ENCODE assay signal across 8 cellular contexts in genomic region chr7:28926871-28927597, GRCh38. TPM values are rescaled to one million over a fixed set of nuclear protein-coding genes. Genes with fewer than 3 reads are reported as not detected.
DNase-seq lines count a peak whose midpoint lies in the region; ATAC-seq and TF ChIP-seq lines count a peak whose summit lies in the region.

No MANE protein-coding gene starts in this region.

- TF ChIP-seq POLR2A in esophagus squamous epithelium (IDR thresholded peaks at IDR 0.05): no peak

- H3K4me1 ChIP-seq in OCI-LY3 (ENCODE audit: low read length) (peaks cover 5% of the 10 kb centered on the region), esophagus squamous epithelium (peaks cover 3 to 21% (median 12%) of the 10 kb centered on the region in 3 donors), muscle layer of duodenum (ENCODE audit: control insufficient read depth in 1 of 2, insufficient read depth in 2 of 2, low read length in 2 of 2) (peaks cover 10% of the 10 kb centered on the region in 2 donors)

- peak; percentile 97 for DNase-seq in DMS53 (lab: John Stamatoyannopoulos, UW)
- peak; percentile 20 for DNase-seq in activated T-cell treated with anti-CD3 and anti-CD28 coated beads for 4 hours
- peak; percentile 14 for DNase-seq in esophagus squamous epithelium (lab: John Stamatoyannopoulos, UW)
- peak; percentile 47 to 52 for DNase-seq in stimulated activated naive CD8-positive, alpha-beta T cell treated with anti-CD3 and anti-CD28 coated beads, Interleukin-15, amount 100 ng/mL, for 72 hours

- H3K27me3 Mint-ChIP-seq in IgD-negative memory B cell: peaks cover 6% of the 10 kb centered on the region
- peaks cover 12% of the 10 kb centered on the region for H3K27me3 Mint-ChIP-seq in stimulated activated naive CD8-positive, alpha-beta T cell treated with anti-CD3 and anti-CD28 coated beads, Interleukin-15, amount 100 ng/mL, for 72 hours

- H3K27me3 ChIP-seq in OCI-LY3 (ENCODE audit: low read depth, low read length) (peaks cover 61% of the 10 kb centered on the region), esophagus squamous epithelium (peaks cover 0 to 6% (median 0%) of the 10 kb centered on the region in 4 donors), muscle layer of duodenum (ENCODE audit: low read depth, low read length) (no peaks in the 10 kb centered on the region)

- TF ChIP-seq CTCF in OCI-LY3 (IDR thresholded peaks at IDR 0.05; ENCODE audit: low read depth, low read length) (peak; percentile 78), esophagus squamous epithelium (IDR thresholded peaks at IDR 0.05) (peak; percentile 78 to 88 (median 85))

- no peak overlapping the region for H3K9ac ChIP-seq in OCI-LY3 (ENCODE audit: low read length)

- H3K4me2 ChIP-seq in OCI-LY3 (ENCODE audit: low read length): peak overlapping the region; percentile 88

- peak overlapping the region; percentile 83 to 95 (median 88) for H3K4me3 Mint-ChIP-seq in IgD-negative memory B cell
- peak overlapping the region; percentile 80 to 83 for H3K4me3 Mint-ChIP-seq in stimulated activated naive CD8-positive, alpha-beta T cell treated with anti-CD3 and anti-CD28 coated beads, Interleukin-15, amount 100 ng/mL, for 72 hours

- peaks cover 0 to 2% (median 0%) of the 10 kb centered on the region in 3 donors for H3K9me3 Mint-ChIP-seq in IgD-negative memory B cell
- no peaks in the 10 kb centered on the region for H3K9me3 Mint-ChIP-seq in stimulated activated naive CD8-positive, alpha-beta T cell treated with anti-CD3 and anti-CD28 coated beads, Interleukin-15, amount 100 ng/mL, for 72 hours

- no peaks in the 10 kb centered on the region for H4K20me1 ChIP-seq in OCI-LY3 (ENCODE audit: insufficient read depth, low read length)

- peak overlapping the region in 2 of 3 donors; percentile 76 to 85 for H3K27ac Mint-ChIP-seq in IgD-negative memory B cell
- H3K27ac Mint-ChIP-seq in stimulated activated naive CD8-positive, alpha-beta T cell treated with anti-CD3 and anti-CD28 coated beads, Interleukin-15, amount 100 ng/mL, for 72 hours: peak overlapping the region; percentile 72 to 85

- H2AFZ ChIP-seq in OCI-LY3 (ENCODE audit: low read depth, low read length): no peak overlapping the region

- intact Hi-C loops in esophagus squamous epithelium (cut with DNase I): loop anchor here (5.0 kb wide), 1 partner anchor 180 kb away; no protein-coding TSS in a partner anchor

- no peaks in the 10 kb centered on the region for H3K36me3 Mint-ChIP-seq in IgD-negative memory B cell

- H3K79me2 ChIP-seq in OCI-LY3 (ENCODE audit: low read length): no peaks in the 10 kb centered on the region

- H3K27ac ChIP-seq in OCI-LY3 (ENCODE audit: low read length): no peak overlapping the region
- peak overlapping the region in 3 of 4 donors; percentile 35 to 63 (median 57) for H3K27ac ChIP-seq in esophagus squamous epithelium
- H3K27ac ChIP-seq in muscle layer of duodenum (ENCODE audit: low read length): no peak overlapping the region

- peak; percentile 92 for ATAC-seq in GM21619 (IDR thresholded peaks at IDR 0.05; ENCODE audit: unreplicated experiment)
- ATAC-seq in stimulated activated naive CD8-positive, alpha-beta T cell treated with anti-CD3 and anti-CD28 coated beads, Interleukin-15, amount 100 ng/mL, for 72 hours: peak; percentile 89

- H3K9me3 ChIP-seq in OCI-LY3 (ENCODE audit: insufficient read depth, low read length): no peaks in the 10 kb centered on the region
- no peaks in the 10 kb centered on the region for H3K9me3 ChIP-seq in esophagus squamous epithelium
- no peaks in the 10 kb centered on the region for H3K9me3 ChIP-seq in muscle layer of duodenum (ENCODE audit: control insufficient read depth in 1 of 2, low read length in 2 of 2)

- H3K36me3 ChIP-seq in OCI-LY3 (replicated peaks; ENCODE audit: low read depth, low read length) (no peaks in the 10 kb centered on the region), esophagus squamous epithelium (no peaks in the 10 kb centered on the region), muscle layer of duodenum (ENCODE audit: control insufficient read depth in 1 of 2, insufficient read depth in 2 of 2, low read length in 2 of 2) (no peaks in the 10 kb centered on the region)

- H3K4me1 Mint-ChIP-seq in IgD-negative memory B cell: peaks cover 11 to 17% (median 13%) of the 10 kb centered on the region in 3 donors
- peaks cover 21% of the 10 kb centered on the region for H3K4me1 Mint-ChIP-seq in stimulated activated naive CD8-positive, alpha-beta T cell treated with anti-CD3 and anti-CD28 coated beads, Interleukin-15, amount 100 ng/mL, for 72 hours

- H3K4me3 ChIP-seq in OCI-LY3 (ENCODE audit: low read length) (peak overlapping the region; percentile 71), esophagus squamous epithelium (peak overlapping the region; percentile 24 to 66 (median 50)), muscle layer of duodenum (ENCODE audit: low read depth in 1 of 2, low read length in 2 of 2) (peak overlapping the region; percentile 72 to 79)

- WGBS in esophagus squamous epithelium, 2 donors: 2 to 5% methylated on average over 19 to 22 of the region's 22 CpGs

RNA-seq across cellular contexts. Expression of gene TRIL, which starts 31.1 kb away (rescaled TPM):
- polyA plus RNA-seq in IgD-negative memory B cell: not detected
- 1 to 10 TPM; 1.4 to 6.5 (median 2.1) TPM for total RNA-seq in esophagus squamous epithelium

Comparison
In these comparisons a context has a peak if more than half of its experiments do, and no peak if none do; other contexts are left out.
1. DNase-seq: peak in every context shown above with its lines; median percentile 97 in DMS53; 50 in stimulated activated naive CD8-positive, alpha-beta T cell treated with anti-CD3 and anti-CD28 coated beads, Interleukin-15, amount 100 ng/mL, for 72 hours; 20 in activated T-cell treated with anti-CD3 and anti-CD28 coated beads for 4 hours; 14 in esophagus squamous epithelium.
2. H3K27ac ChIP-seq: peak in esophagus squamous epithelium (3 of 4); none in OCI-LY3 (single experiment) and muscle layer of duodenum (single experiment).
3. Peak in every context shown above with its lines, with median percentiles within 50 percentile points of each other: H3K4me3 ChIP-seq.